In genomic region chr12:3752741-3753486, GRCh38 we compare ENCODE assay signal across 1 cellular context.
TF ChIP-seq lines count a peak whose summit lies in the region.

TSS of gene CRACR2A (minus strand) at chr12:3753109. CDS start at chr12:3696999, 56,110 bp downstream.

TF ChIP-seq in GM12878, 131 proteins besides CTCF, POLR2A, EP300 and RAD21 (continued from another document and continues in another):
- no peak for TF ChIP-seq ATF2 (IDR thresholded peaks at IDR 0.05; ENCODE audit: low read length)
- no peak for TF ChIP-seq ATF7 (IDR thresholded peaks at IDR 0.05; ENCODE audit: low read depth)
- no peak for TF ChIP-seq ZBED1 (IDR thresholded peaks at IDR 0.05; ENCODE audit: borderline replicate concordance)
- no peak for TF ChIP-seq NFXL1 (IDR thresholded peaks at IDR 0.05; ENCODE audit: borderline replicate concordance)
- TF ChIP-seq POLR2AphosphoS2 (IDR thresholded peaks at IDR 0.05; ENCODE audit: low read depth, low read length) = 0 out of 2 replicates have a peak, but pooled peaks have one; percentile 48
- no peak for TF ChIP-seq TCF7 (IDR thresholded peaks at IDR 0.05; ENCODE audit: borderline replicate concordance)
- no peak for TF ChIP-seq USF1 (IDR thresholded peaks at IDR 0.05; ENCODE audit: borderline replicate concordance, extremely low read length, insufficient read depth, low read depth, low read length)
- TF ChIP-seq WRNIP1 (IDR thresholded peaks at IDR 0.05; ENCODE audit: borderline replicate concordance, low read depth, low read length) = no peak
- no peak for TF ChIP-seq CBX3 (IDR thresholded peaks at IDR 0.05; ENCODE audit: borderline replicate concordance, low read depth)
- no peak for TF ChIP-seq MTA2 (IDR thresholded peaks at IDR 0.05; ENCODE audit: low read depth)
- no peak for TF ChIP-seq CHD4 (IDR thresholded peaks at IDR 0.05)
- TF ChIP-seq CHD2 (IDR thresholded peaks at IDR 0.05; ENCODE audit: borderline replicate concordance, low read depth, low read length) = 0 out of 2 replicates have a peak, but pooled peaks have one; percentile 41
- no peak for TF ChIP-seq TBL1XR1 (IDR thresholded peaks at IDR 0.05; ENCODE audit: low read depth, low read length)
- no peak for TF ChIP-seq HDAC6 (IDR thresholded peaks at IDR 0.05; ENCODE audit: unreplicated experiment)
- no peak for TF ChIP-seq PAX8 (IDR thresholded peaks at IDR 0.05)
- TF ChIP-seq BCL11A (IDR thresholded peaks at IDR 0.05; ENCODE audit: low read depth, low read length) = no peak
- TF ChIP-seq BRCA1 (IDR thresholded peaks at IDR 0.05; ENCODE audit: low read depth, low read length) = no peak
- TF ChIP-seq FOS (IDR thresholded peaks at IDR 0.05; ENCODE audit: borderline replicate concordance, extremely low read depth, insufficient read length) = no peak
- TF ChIP-seq HSF1 (IDR thresholded peaks at IDR 0.05; ENCODE audit: low read depth, low read length) = no peak
- TF ChIP-seq ZBTB40 (IDR thresholded peaks at IDR 0.05; ENCODE audit: borderline replicate concordance) = no peak
- TF ChIP-seq SPI1 (IDR thresholded peaks at IDR 0.05; ENCODE audit: borderline replicate concordance, insufficient read depth, low read depth, low read length) = peak; percentile 25; the same call in 1 of the 2 replicates
- peak; percentile 48 for TF ChIP-seq ZNF24 (IDR thresholded peaks at IDR 0.05)
- no peak for TF ChIP-seq E4F1 (IDR thresholded peaks at IDR 0.05; ENCODE audit: borderline replicate concordance, partially characterized antibody)
- no peak for TF ChIP-seq IKZF2 (IDR thresholded peaks at IDR 0.05)
- no peak for TF ChIP-seq MEF2A (IDR thresholded peaks at IDR 0.05; ENCODE audit: insufficient read depth, low read depth, low read length)
- peak; percentile 61; the same call in 1 of the 2 replicates for TF ChIP-seq ZNF592 (IDR thresholded peaks at IDR 0.05)
- peak; percentile 67; the same call in 1 of the 2 replicates for TF ChIP-seq DPF2 (IDR thresholded peaks at IDR 0.05)
- no peak for TF ChIP-seq NRF1 (conservative IDR thresholded peaks at IDR 0.05; ENCODE audit: low read depth, low read length)
- no peak for TF ChIP-seq JUND (IDR thresholded peaks at IDR 0.05; ENCODE audit: low read depth, low read length)
- no peak for TF ChIP-seq CREM (IDR thresholded peaks at IDR 0.05; ENCODE audit: low read depth)
- peak; percentile 39 for TF ChIP-seq RELA (IDR thresholded peaks at IDR 0.05; ENCODE audit: borderline replicate concordance, partially characterized antibody)
- TF ChIP-seq CBFB (IDR thresholded peaks at IDR 0.05; ENCODE audit: low read depth) = no peak; the same call in 1 of the 2 replicates
- no peak for TF ChIP-seq FOXK2 (IDR thresholded peaks at IDR 0.05)
- no peak for TF ChIP-seq RUNX3 (IDR thresholded peaks at IDR 0.05; ENCODE audit: low read length)
- TF ChIP-seq PML (IDR thresholded peaks at IDR 0.05; ENCODE audit: low read length) = 0 out of 2 replicates have a peak, but pooled peaks have one; percentile 23
- peak; percentile 42 for TF ChIP-seq MEF2B (IDR thresholded peaks at IDR 0.05; ENCODE audit: partially characterized antibody, poor library complexity, severe bottlenecking)
- TF ChIP-seq EZH2 (IDR thresholded peaks at IDR 0.05; ENCODE audit: borderline replicate concordance, control insufficient read depth, low read depth, low read length) = no peak
- no peak for TF ChIP-seq USF2 (IDR thresholded peaks at IDR 0.05; ENCODE audit: borderline replicate concordance, low read depth, low read length)
- no peak for TF ChIP-seq CUX1 (IDR thresholded peaks at IDR 0.05; ENCODE audit: insufficient replicate concordance, low read depth, low read length)
